Comparison of ENCODE assay signal across 8 cellular contexts in the genomic region with DNA sequence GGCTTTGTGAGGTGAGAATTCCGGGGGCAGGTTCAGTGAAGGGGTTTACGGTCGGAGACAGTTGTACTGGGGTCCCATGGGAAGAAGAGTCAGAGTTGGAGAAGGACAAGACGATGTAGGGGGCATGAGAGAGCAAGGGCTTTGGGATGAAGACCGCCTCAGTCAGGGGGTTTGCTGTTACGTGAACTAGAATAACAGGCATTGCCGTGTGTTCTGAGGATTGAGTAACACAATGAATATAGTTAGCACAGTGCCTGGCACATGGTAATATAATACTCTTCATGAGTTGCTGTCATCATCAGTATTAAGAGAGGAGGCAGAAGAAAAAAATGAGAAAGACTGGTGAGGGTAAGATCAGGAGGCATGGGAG. TPM values are rescaled to one million over a fixed set of nuclear protein-coding genes. Genes with fewer than 3 reads are reported as not detected.
DNase-seq lines count a peak whose midpoint lies in the region; ATAC-seq and TF ChIP-seq lines count a peak whose summit lies in the region.

No MANE protein-coding gene starts in this region.

- H3K27ac Mint-ChIP-seq in central memory CD8-positive, alpha-beta T cell (ENCODE audit: low read depth): peak overlapping the region; percentile 94

- intact Hi-C loops in A673 (cut with micrococcal nuclease; ENCODE audit: unreplicated experiment): loop anchor here (1.0 kb wide), 2 partner anchors 20 to 68 kb away; partner anchors contain the start of gene VKORC1

- no peaks in the 10 kb centered on the region for H3K27me3 Mint-ChIP-seq in central memory CD8-positive, alpha-beta T cell

- BruUV-seq in A673 (replicated peaks; lab: Mats Ljungman, UMichigan): no TSS peak

- CTCF ChIA-PET in A673 (lab: Charles Lee): interaction anchor here (1.3 kb wide), 1 partner anchor 68 kb away, joined by 7 read pairs; no protein-coding TSS in a partner anchor

- H3K4me3 ChIP-seq in A673 (ENCODE audit: low read depth, low read length, poor library complexity, severe bottlenecking) (peak overlapping the region; percentile 89), muscle layer of colon (ENCODE audit: low read depth in 1 of 2, low read length in 2 of 2) (peak overlapping the region; percentile 66 to 100)
- peak overlapping the region; percentile 98 for H3K4me3 ChIP-seq in Jurkat, Clone E6-1 (ENCODE audit: low read length)

- TF ChIP-seq CTCF in A673 (conservative IDR thresholded peaks at IDR 0.05; ENCODE audit: low read depth, low read length) (no peak), GM13977 (IDR thresholded peaks at IDR 0.05; ENCODE audit: extremely low read depth, insufficient read depth, missing control alignments) (no peak)

- H3K27me3 ChIP-seq in A673 (replicated peaks; ENCODE audit: insufficient read depth, low read depth, low read length, poor library complexity): no peaks in the 10 kb centered on the region
- no peaks in the 10 kb centered on the region for H3K27me3 ChIP-seq in muscle layer of colon (ENCODE audit: control insufficient read depth in 1 of 2, insufficient read depth in 2 of 2, low read length in 2 of 2)

- no peaks in the 10 kb centered on the region for H3K9me3 Mint-ChIP-seq in central memory CD8-positive, alpha-beta T cell

- H3K36me3 Mint-ChIP-seq in central memory CD8-positive, alpha-beta T cell (ENCODE audit: insufficient read depth): peaks cover 24% of the 10 kb centered on the region

- POLR2A ChIA-PET in A673 (lab: Charles Lee; ENCODE audit: low non-redundant PET): no interaction called here

- H3K4me1 ChIP-seq in A673 (ENCODE audit: insufficient read depth, low read length, poor library complexity, severe bottlenecking) (peaks cover 19% of the 10 kb centered on the region), muscle layer of colon (ENCODE audit: insufficient read depth, low read length) (peaks cover 19% of the 10 kb centered on the region)

- H3K9me3 ChIP-seq in A673 (ENCODE audit: low read depth, low read length, poor library complexity, severe bottlenecking) (no peaks in the 10 kb centered on the region), muscle layer of colon (ENCODE audit: low read length) (no peaks in the 10 kb centered on the region)

- H3K27ac ChIP-seq in A673 (ENCODE audit: low read depth, low read length, poor library complexity, severe bottlenecking) (peak overlapping the region; percentile 99), muscle layer of colon (ENCODE audit: low read depth, low read length) (peak overlapping the region; percentile 96)

- H3K36me3 ChIP-seq in A673 (ENCODE audit: insufficient read depth, low read length, poor library complexity, severe bottlenecking) (peaks cover 32% of the 10 kb centered on the region), muscle layer of colon (ENCODE audit: insufficient read depth, low read length) (peaks cover 36% of the 10 kb centered on the region)

- no peak for DNase-seq in A673 (ENCODE audit: low spot score)
- DNase-seq in Jurkat, Clone E6-1 (ENCODE audit: low read depth, low spot score): no peak
- no peak for DNase-seq in central memory CD8-positive, alpha-beta T cell (ENCODE audit: low spot score in 2 of 2)
- DNase-seq in GM13977 (ENCODE audit: low spot score): no peak
- no peak for DNase-seq in hypothalamus (lab: John Stamatoyannopoulos, UW)
- DNase-seq in NCI-H748 (lab: John Stamatoyannopoulos, UW; ENCODE audit: unreplicated experiment): no peak

- peak overlapping the region; percentile 89 for H3K9ac ChIP-seq in muscle layer of colon (ENCODE audit: low read length)

- in situ Hi-C loops in GM13977 (cut with MboI; ENCODE audit: low pct_unique_long_range_greater_than_20kb, low sequenced_read_pairs, unreplicated experiment): no loop called here

- ATAC-seq in central memory CD8-positive, alpha-beta T cell (replicated peaks; ENCODE audit: extremely low read depth, poor library complexity, severe bottlenecking): no peak
- no peak for ATAC-seq in GM18873 (IDR thresholded peaks at IDR 0.05; ENCODE audit: low FRiP score, unreplicated experiment)

- peaks cover 35% of the 10 kb centered on the region for H3K4me1 Mint-ChIP-seq in central memory CD8-positive, alpha-beta T cell

- peak overlapping the region; percentile 87 for H3K4me3 Mint-ChIP-seq in central memory CD8-positive, alpha-beta T cell

RNA-seq across cellular contexts. Expression of gene ZNF646, which starts 0.6 kb away (rescaled TPM):
- total RNA-seq in A673 (2021): 26.6 and 27.9 TPM in 2 replicates
- 12.7 TPM for polyA plus RNA-seq in Jurkat, Clone E6-1 (2012; ENCODE audit: insufficient read depth, insufficient read length)

RNA-seq across cellular contexts. Expression of gene ZNF668, which starts 0.8 kb away (rescaled TPM):
- total RNA-seq in A673 (2021): 16.5 and 19.8 TPM in 2 replicates
- 12.6 TPM for polyA plus RNA-seq in Jurkat, Clone E6-1 (2012; ENCODE audit: insufficient read depth, insufficient read length)

RNA-seq across cellular contexts. Expression of gene PRSS53, which starts 13.9 kb away (rescaled TPM):
- 3.1 and 4.0 TPM in 2 replicates for total RNA-seq in A673 (2021)
- 2.2 TPM for polyA plus RNA-seq in Jurkat, Clone E6-1 (2012; ENCODE audit: insufficient read depth, insufficient read length)

RNA-seq across cellular contexts. Expression of gene VKORC1, which starts 19.8 kb away (rescaled TPM):
- 85.0 and 98.3 TPM in 2 replicates for total RNA-seq in A673 (2021)
- 115 TPM for polyA plus RNA-seq in Jurkat, Clone E6-1 (2012; ENCODE audit: insufficient read depth, insufficient read length)

RNA-seq across cellular contexts. Expression of gene BCKDK, which starts 33.4 kb away (rescaled TPM):
- 36.6 and 40.6 TPM in 2 replicates for total RNA-seq in A673 (2021)
- polyA plus RNA-seq in Jurkat, Clone E6-1 (2012; ENCODE audit: insufficient read depth, insufficient read length): 57.9 TPM
